ENCODE assay signal across 18 cellular contexts in the genomic region with DNA sequence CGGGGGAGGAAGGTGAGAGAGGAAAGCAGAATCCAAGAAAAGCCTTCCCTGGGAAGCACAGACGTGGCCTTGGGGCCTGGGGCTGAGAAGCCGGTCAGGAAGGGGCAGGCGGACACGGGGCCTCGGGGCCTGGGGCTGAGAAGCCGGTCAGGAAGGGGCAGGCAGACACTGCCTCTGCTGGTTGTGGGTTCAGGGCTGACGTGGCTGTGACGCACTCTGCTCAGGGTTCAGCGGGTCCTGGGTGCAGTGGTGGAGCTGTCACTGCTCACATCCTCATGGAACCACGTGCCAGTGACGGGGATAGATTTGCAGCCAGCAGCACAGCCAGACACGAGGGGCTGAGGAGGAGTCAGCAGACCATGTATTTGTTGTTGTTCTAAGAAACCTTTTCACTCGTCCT. TPM values are rescaled to one million over a fixed set of nuclear protein-coding genes. Genes with fewer than 3 reads are reported as not detected.
A peak's percentile ranks its signal among the peaks of the same experiment; 100 is the strongest.
DNase-seq lines count a peak whose midpoint lies in the region; TF ChIP-seq lines count a peak whose summit lies in the region.
"Had no signal": no experiment of that assay in that cellular context is flagged by ENCODE, and none has a peak within 500 bp of the region (broad histone marks: within the 10 kb centered on the region; RNA-seq: fewer than 3 reads in every experiment).

No MANE protein-coding gene starts in this region.

- in situ Hi-C loops in GM13976 (cut with MboI; ENCODE audit: low sequenced_read_pairs, unreplicated experiment), result no loop called here

- POLR2A ChIA-PET in MCF 10A (lab: Yijun Ruan, JAX), result no interaction called here

- TF ChIP-seq CTCF in GM13976 (IDR thresholded peaks at IDR 0.05; ENCODE audit: borderline replicate concordance, control extremely low read depth, extremely low read depth, insufficient read depth, missing control alignments) (no peak), osteocyte (IDR thresholded peaks at IDR 0.05) (no peak), MCF 10A (IDR thresholded peaks at IDR 0.05; ENCODE audit: unreplicated experiment) (no peak)

- H3K27me3 Mint-ChIP-seq in osteocyte (ENCODE audit: unreplicated experiment), result peaks cover 1% of the 10 kb centered on the region
- H3K27me3 Mint-ChIP-seq in MCF 10A (ENCODE audit: insufficient read depth, unreplicated experiment), result peaks cover 4% of the 10 kb centered on the region

- H3K4me3 Mint-ChIP-seq in osteocyte (ENCODE audit: unreplicated experiment) (no peak overlapping the region), MCF 10A (ENCODE audit: unreplicated experiment) (no peak overlapping the region)
- H3K4me3 Mint-ChIP-seq: B cell; CD4-positive, alpha-beta T cell; GM23338; H9 had no signal

- no peak overlapping the region for H3K27ac Mint-ChIP-seq in osteocyte (ENCODE audit: unreplicated experiment)
- H3K27ac Mint-ChIP-seq in MCF 10A (ENCODE audit: low read depth, unreplicated experiment), result no peak overlapping the region
- H3K27ac Mint-ChIP-seq: B cell; CD4-positive, alpha-beta T cell; GM23338; H9 had no signal

- CTCF ChIA-PET in MCF 10A (lab: Yijun Ruan, JAX), result interaction anchor here (0.6 kb wide), 1 partner anchor 728 kb away, joined by 3 read pairs; no protein-coding TSS in a partner anchor

- H3K36me3 Mint-ChIP-seq in osteocyte (ENCODE audit: unreplicated experiment) (no peaks in the 10 kb centered on the region), MCF 10A (ENCODE audit: insufficient read depth, unreplicated experiment) (no peaks in the 10 kb centered on the region)

- H3K9me3 Mint-ChIP-seq in osteocyte (ENCODE audit: unreplicated experiment) (peaks cover 10% of the 10 kb centered on the region), MCF 10A (ENCODE audit: unreplicated experiment) (no peaks in the 10 kb centered on the region)

- no TSS peak for BruUV-seq in MCF 10A (replicated peaks; lab: Mats Ljungman, UMichigan)

- DNase-seq in GM13976 (ENCODE audit: low spot score), result peak; percentile 18
- peak; percentile 8 for DNase-seq in RPMI7951 (ENCODE audit: low read depth)
- DNase-seq in iPS-NIHi11 (ENCODE audit: low spot score), result peak; percentile 14
- DNase-seq in osteocyte (ENCODE audit: extremely low spot score, unreplicated experiment), result peak; percentile 73
- no peak for DNase-seq in T-helper 9 cell
- DNase-seq in GM19238 (ENCODE audit: insufficient read length, low spot score), result no peak
- no peak for DNase-seq in occipital lobe (lab: John Stamatoyannopoulos, UW)
- DNase-seq in MCF 10A (ENCODE audit: unreplicated experiment), result no peak
- DNase-seq: ACHN, C1 segment of cervical spinal cord, Calu3, DMS 273 treated with DMSO at 0.1 percent for 48 hours, H9 had no signal

- intact Hi-C loops in MCF 10A (cut with micrococcal nuclease), result no loop called here

- no peaks in the 10 kb centered on the region for H3K4me1 Mint-ChIP-seq in osteocyte (ENCODE audit: unreplicated experiment)
- H3K4me1 Mint-ChIP-seq in MCF 10A (ENCODE audit: insufficient read depth, unreplicated experiment), result no peaks in the 10 kb centered on the region
- H3K4me1 Mint-ChIP-seq: B cell had no signal

RNA-seq across cellular contexts. Expression of a gene that starts 12.8 kb away (rescaled TPM):
- total RNA-seq in RPMI7951 (2014; rRNA removed; shearing (Covaris generic)), result 0.39 TPM in 1 of 2 replicates, not detected in the other
- total RNA-seq in osteocyte (not detected in 2 replicates), occipital lobe (not detected), MCF 10A (2022) (not detected in 2 replicates)
- total RNA-seq: A172; B cell; CD4-positive, alpha-beta T cell; Daoy; GM23338; H9 had no signal

RNA-seq across cellular contexts. Expression of a gene that starts 28.4 kb away (rescaled TPM):
- not detected in 2 replicates for total RNA-seq in RPMI7951 (2014; rRNA removed; shearing (Covaris generic))
- not detected in 2 replicates for total RNA-seq in osteocyte
- not detected for total RNA-seq in occipital lobe
- not detected in 2 replicates for total RNA-seq in MCF 10A (2022)
- total RNA-seq: A172; B cell; Calu3; CD4-positive, alpha-beta T cell; Daoy; GM23338; H9 had no signal

RNA-seq across cellular contexts. Expression of a gene that starts 53.1 kb away (rescaled TPM):
- total RNA-seq in RPMI7951 (2014; rRNA removed; shearing (Covaris generic)), result not detected in 2 replicates
- total RNA-seq in osteocyte, result not detected in 2 replicates
- total RNA-seq in occipital lobe, result not detected
- total RNA-seq in MCF 10A (2022), result not detected in 2 replicates
- total RNA-seq: B cell; Calu3; CD4-positive, alpha-beta T cell; Daoy; GM23338; H9 had no signal

Comparison
In these comparisons a context has a peak if more than half of its experiments do, and no peak if none do; other contexts are left out.
1. DNase-seq: peak in GM13976 (single experiment), RPMI7951 (single experiment), iPS-NIHi11 (single experiment) and osteocyte (single experiment); none in T-helper 9 cell (single experiment), GM19238 (single experiment), occipital lobe (single experiment) and MCF 10A (single experiment).